ENCODE assay signal across 10 cellular contexts in the genomic region with DNA sequence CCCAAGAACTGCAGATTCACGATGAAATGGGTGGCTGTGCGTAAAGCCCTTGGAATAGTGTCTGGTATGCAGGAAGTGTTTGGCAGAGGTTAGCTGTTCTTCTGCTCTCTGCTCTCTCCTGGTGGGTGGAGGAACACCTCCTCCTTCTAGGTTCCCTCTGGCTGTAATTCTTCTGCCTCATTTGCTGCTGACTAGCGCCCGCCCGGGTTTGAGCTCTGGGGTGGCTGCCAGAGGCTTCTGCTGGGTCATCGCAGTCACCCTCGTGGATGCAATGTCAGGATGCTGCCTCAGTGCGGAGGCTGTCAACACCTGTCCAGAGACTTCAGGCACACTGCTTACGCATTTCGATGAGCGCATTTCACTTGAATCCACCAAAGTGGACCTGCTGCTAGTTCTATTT. TPM values are rescaled to one million over a fixed set of nuclear protein-coding genes. Genes with fewer than 3 reads are reported as not detected.
DNase-seq lines count a peak whose midpoint lies in the region; ATAC-seq, FAIRE-seq and TF ChIP-seq lines count a peak whose summit lies in the region.
"Had no signal": no experiment of that assay in that cellular context is flagged by ENCODE, and none has a peak within 500 bp of the region (broad histone marks: within the 10 kb centered on the region; RNA-seq: fewer than 3 reads in every experiment).

No MANE protein-coding gene starts in this region.

- no peak for FAIRE-seq in GM12878 (lab: Jason Lieb, UNC)

- in situ Hi-C loops in KBM-7 (cut with MboI; ENCODE audit: low pct_unique_long_range_greater_than_20kb, low sequenced_read_pairs), result no loop called here
- in situ Hi-C loops in GM12878 (cut with MboI), result no loop called here

- TF ChIP-seq RAD21 in GM12878 (IDR thresholded peaks at IDR 0.05; ENCODE audit: insufficient read depth, low read depth, low read length), result no peak

- intact Hi-C loops in GM12878 (cut with micrococcal nuclease; ENCODE audit: unreplicated experiment), result no loop called here

- no TSS peak for BruUV-seq in GM12878 (replicated peaks; lab: Mats Ljungman, UMichigan)

- H3K4me2 ChIP-seq in GM12878 (ENCODE audit: control insufficient read depth, insufficient read depth), result peak overlapping the region; percentile 99
- H3K4me2 ChIP-seq in osteoblast (ENCODE audit: insufficient read depth, low read length), result no peak overlapping the region

- RAD21 ChIA-PET in GM12878 (lab: Charles Lee; ENCODE audit: unreplicated experiment), result interaction anchor here (0.7 to 6.8 kb wide), 3 partner anchors 11 to 54 kb away, joined by 3 to 47 read pairs (median 31); a partner anchor contains a TSS

- H3K36me3 ChIP-seq in GM12878 (ENCODE audit: control insufficient read depth in 2 of 2, insufficient read depth in 2 of 2, low read length in 1 of 2), result peaks cover 9 to 16% of the 10 kb centered on the region in 2 experiments; a peak in 3 of 4 replicates
- H3K36me3 ChIP-seq in osteoblast (ENCODE audit: insufficient read depth, low read length), result no peaks in the 10 kb centered on the region

- POLR2A ChIA-PET in GM12878 (lab: Charles Lee), result interaction anchor here (2.5 to 2.9 kb wide), 2 partner anchors 11 to 12 kb away, joined by 15 to 18 read pairs; a partner anchor contains a TSS

- H3K27me3 ChIP-seq in GM12878 (replicated peaks in 1 of 2; ENCODE audit: control insufficient read depth in 2 of 2, insufficient read depth in 2 of 2, low read length in 1 of 2) (no peaks in the 10 kb centered on the region), osteoblast (ENCODE audit: insufficient read depth, low read length) (no peaks in the 10 kb centered on the region)

- ATAC-seq in GM12878, result no peak
- ATAC-seq: esophagus mucosa had no signal

- H2AFZ ChIP-seq in GM12878 (ENCODE audit: control insufficient read depth, low read depth, low read length) (no peak overlapping the region), osteoblast (ENCODE audit: low read length) (peak overlapping the region; percentile 12)

- TF ChIP-seq POLR2A in GM12878 (IDR thresholded peaks at IDR 0.05; ENCODE audit: low read depth, low read length), result no peak

- H3K79me2 ChIP-seq in GM12878 (ENCODE audit: control insufficient read depth, insufficient read depth, low read length) (peaks cover 98% of the 10 kb centered on the region), osteoblast (ENCODE audit: insufficient read depth, low read length) (no peaks in the 10 kb centered on the region)

- H3K9ac ChIP-seq in GM12878 (ENCODE audit: control insufficient read depth, insufficient read depth, low read length), result no peak overlapping the region

- H3K27ac ChIP-seq in GM12878 (ENCODE audit: control insufficient read depth, insufficient read depth) (peak overlapping the region; percentile 98), osteoblast (ENCODE audit: low read depth, low read length) (no peak overlapping the region)

- WGBS in GM12878 (ENCODE audit: insufficient coverage, insufficient replicate concordance, low lambda C conversion rate, missing lambda C conversion rate), result 95% methylated on average over 11 of the region's 11 CpGs

- DNase-seq in NCI-H2227 (lab: John Stamatoyannopoulos, UW; ENCODE audit: unreplicated experiment) (peak; percentile 34), NCI-H2227 treated with DMSO at 0.1 percent for 48 hours (lab: John Stamatoyannopoulos, UW) (no peak), KBM-7 (peak; percentile 51), GM12878 (ENCODE audit: low read depth, low spot score) (no peak), osteoblast (ENCODE audit: insufficient read length, low spot score, missing footprints) (peak; percentile 71), GM20000 (ENCODE audit: low spot score) (no peak), NCI-H187 treated with DMSO at 0.1 percent for 48 hours (lab: John Stamatoyannopoulos, UW) (no peak), hepatic stellate cell (ENCODE audit: low spot score) (no peak)
- DNase-seq: kidney glomerular epithelial cell had no signal

- H3K4me3 ChIP-seq in GM12878 (peak overlapping the region; percentile 48; the same call in 1 of the 2 replicates), osteoblast (ENCODE audit: insufficient read depth, low read length) (no peak overlapping the region)

- H3K4me1 ChIP-seq in GM12878 (ENCODE audit: control insufficient read depth, insufficient read depth, low read length) (peaks cover 72% of the 10 kb centered on the region), osteoblast (ENCODE audit: insufficient read depth, low read length) (peaks cover 15% of the 10 kb centered on the region)

- CTCF ChIA-PET in GM12878 (lab: Yijun Ruan, JAX), result interaction anchor here (0.7 to 1.2 kb wide), 2 partner anchors 12 to 22 kb away, joined by 3 to 5 read pairs; a partner anchor contains a TSS

- TF ChIP-seq CTCF in GM12878 (IDR thresholded peaks at IDR 0.05 in 2 of 3, conservative IDR thresholded peaks at IDR 0.05 in 1 of 3; ENCODE audit: control insufficient read depth in 2 of 3, extremely low read depth in 1 of 3, insufficient read depth in 1 of 3, low read depth in 3 of 3, low read length in 3 of 3), result no peak
- TF ChIP-seq CTCF in osteoblast (IDR thresholded peaks at IDR 0.05; ENCODE audit: extremely low read depth, low read depth, low read length), result no peak
- no peak for TF ChIP-seq CTCF in GM20000 (IDR thresholded peaks at IDR 0.05; ENCODE audit: extremely low read depth, missing control alignments)

- H3K9me3 ChIP-seq in GM12878 (replicated peaks; ENCODE audit: control insufficient read depth, insufficient read depth, low read length) (no peaks in the 10 kb centered on the region; the same call in 2 of the 3 replicates), osteoblast (ENCODE audit: low read depth, low read length) (no peaks in the 10 kb centered on the region)

- SMC1A ChIA-PET in GM12878 (lab: Charles Lee; ENCODE audit: uncharacterized antibody, unreplicated experiment), result interaction anchor here (0.7 to 8.0 kb wide), 6 partner anchors 11 to 61 kb away, joined by 3 to 68 read pairs (median 4); no protein-coding TSS in a partner anchor

- no peaks in the 10 kb centered on the region for H4K20me1 ChIP-seq in GM12878 (ENCODE audit: control insufficient read depth, insufficient read depth)
- H4K20me1 ChIP-seq in osteoblast (ENCODE audit: insufficient read depth, low read length), result no peaks in the 10 kb centered on the region

- no peak for TF ChIP-seq EP300 in GM12878 (IDR thresholded peaks at IDR 0.05; ENCODE audit: borderline replicate concordance in 1 of 2, control insufficient read depth in 1 of 2, low read depth in 2 of 2, low read length in 2 of 2)

TF ChIP-seq in GM12878, 131 proteins besides CTCF, POLR2A, EP300 and RAD21:
- no peak for TF ChIP-seq TCF7 (IDR thresholded peaks at IDR 0.05; ENCODE audit: borderline replicate concordance)
- no peak for TF ChIP-seq YY1 (IDR thresholded peaks at IDR 0.05; ENCODE audit: low read depth, low read length)
- TF ChIP-seq, protein P1, sequence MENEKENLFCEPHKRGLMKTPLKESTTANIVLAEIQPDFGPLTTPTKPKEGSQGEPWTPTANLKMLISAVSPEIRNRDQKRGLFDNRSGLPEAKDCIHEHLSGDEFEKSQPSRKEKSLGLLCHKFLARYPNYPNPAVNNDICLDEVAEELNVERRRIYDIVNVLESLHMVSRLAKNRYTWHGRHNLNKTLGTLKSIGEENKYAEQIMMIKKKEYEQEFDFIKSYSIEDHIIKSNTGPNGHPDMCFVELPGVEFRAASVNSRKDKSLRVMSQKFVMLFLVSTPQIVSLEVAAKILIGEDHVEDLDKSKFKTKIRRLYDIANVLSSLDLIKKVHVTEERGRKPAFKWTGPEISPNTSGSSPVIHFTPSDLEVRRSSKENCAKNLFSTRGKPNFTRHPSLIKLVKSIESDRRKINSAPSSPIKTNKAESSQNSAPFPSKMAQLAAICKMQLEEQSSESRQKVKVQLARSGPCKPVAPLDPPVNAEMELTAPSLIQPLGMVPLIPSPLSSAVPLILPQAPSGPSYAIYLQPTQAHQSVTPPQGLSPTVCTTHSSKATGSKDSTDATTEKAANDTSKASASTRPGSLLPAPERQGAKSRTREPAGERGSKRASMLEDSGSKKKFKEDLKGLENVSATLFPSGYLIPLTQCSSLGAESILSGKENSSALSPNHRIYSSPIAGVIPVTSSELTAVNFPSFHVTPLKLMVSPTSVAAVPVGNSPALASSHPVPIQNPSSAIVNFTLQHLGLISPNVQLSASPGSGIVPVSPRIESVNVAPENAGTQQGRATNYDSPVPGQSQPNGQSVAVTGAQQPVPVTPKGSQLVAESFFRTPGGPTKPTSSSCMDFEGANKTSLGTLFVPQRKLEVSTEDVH (IDR thresholded peaks at IDR 0.05; ENCODE audit: low read depth, partially characterized antibody), result no peak

RNA-seq across cellular contexts. Expression of a gene that starts 11.7 kb away (rescaled TPM):
- total RNA-seq in GM12878 (2013; cell fraction: nucleolus; rRNA removed), result 746 and 764 TPM in 2 replicates
- total RNA-seq in GM12878 (2014; rRNA removed), result 172 and 178 TPM in 2 replicates
- 125 and 126 TPM in 2 replicates for total RNA-seq in GM12878 (2014; rRNA removed; fragmentation: Illumina TruSeq; extraction: Trizol)
- 179 and 192 TPM in 2 replicates for total RNA-seq in GM12878 (2021)
- polyA plus RNA-seq in GM12878 (2011; ENCODE audit: low read depth), result 75.8 TPM
- 130 and 171 TPM in 2 replicates for polyA plus RNA-seq in GM12878 (2011; rRNA removed)
- polyA plus RNA-seq in GM12878 (2011; cell fraction: cytosol; rRNA removed), result 148 and 150 TPM in 2 replicates
- polyA plus RNA-seq in GM12878 (2011; cell fraction: nucleus; rRNA removed), result 183 and 219 TPM in 2 replicates
- 87.1 and 104 TPM in 2 replicates for polyA plus RNA-seq in GM12878 (2012)
- 123 and 129 TPM in 2 replicates for polyA plus RNA-seq in GM12878 (2014; fragmentation: Illumina TruSeq; extraction: Trizol)
- 10 to 100 TPM; 34.2 to 41.6 TPM for polyA plus RNA-seq in GM12878 (2014; fragmentation: Nextera tagmentation; extraction: Ambion mirVana)
- polyA plus RNA-seq in GM12878 (2014; rRNA removed), result 95.5 and 104 TPM in 2 replicates
- 100 to 1,000 TPM; 109 to 114 TPM for polyA plus RNA-seq in GM12878 (2016; fragmentation: Nextera tagmentation; extraction: Ambion mirVana)
- 381 and 449 TPM in 2 replicates for polyA minus RNA-seq in GM12878 (2011; rRNA and poly(A)+ RNA removed)
- 66.6 and 92.6 TPM in 2 replicates for polyA minus RNA-seq in GM12878 (2011; cell fraction: cytosol; rRNA and poly(A)+ RNA removed)
- 411 and 600 TPM in 2 replicates for polyA minus RNA-seq in GM12878 (2011; cell fraction: nucleus; rRNA and poly(A)+ RNA removed)
- 2.7 and 6.2 TPM in 2 replicates for total RNA-seq in osteoblast

Comparison
In these comparisons a context has a peak if more than half of its experiments do, and no peak if none do; other contexts are left out.
1. DNase-seq: peak in NCI-H2227 (single experiment), KBM-7 (single experiment) and osteoblast (single experiment); none in NCI-H2227 treated with DMSO at 0.1 percent for 48 hours (single experiment), GM12878 (single experiment), GM20000 (single experiment), NCI-H187 treated with DMSO at 0.1 percent for 48 hours (single experiment) and hepatic stellate cell (single experiment).
2. RNA of a gene that starts 11.7 kb away (total RNA-seq): 125 to 764 TPM in GM12878; 2.7 to 6.2 TPM in osteoblast; every median in the first group is over 10 times any median in the second.